Comparison of ENCODE assay signal across 8 cellular contexts in genomic region chr12:52070243-52070925, GRCh38. TPM values are rescaled to one million over a fixed set of nuclear protein-coding genes. Genes with fewer than 3 reads are reported as not detected.
DNase-seq lines count a peak whose midpoint lies in the region; ATAC-seq and TF ChIP-seq lines count a peak whose summit lies in the region.

No MANE protein-coding gene starts in this region.

- intact Hi-C loops in activated CD8-positive, alpha-beta T cell treated with anti-CD3 and anti-CD28 coated beads for 36 hours (cut with micrococcal nuclease): no loop called here

- peaks cover 28% of the 10 kb centered on the region for H3K36me3 Mint-ChIP-seq in activated naive CD4-positive, alpha-beta T cell treated with anti-CD3 and anti-CD28 coated beads, Interleukin-2, amount 10 ng/mL, durations not matched to agents 7 days and 5 days
- peaks cover 20% of the 10 kb centered on the region for H3K36me3 Mint-ChIP-seq in activated CD8-positive, alpha-beta T cell treated with anti-CD3 and anti-CD28 coated beads for 36 hours (ENCODE audit: low read depth)

- H3K4me1 Mint-ChIP-seq in activated naive CD4-positive, alpha-beta T cell treated with anti-CD3 and anti-CD28 coated beads, Interleukin-2, amount 10 ng/mL, durations not matched to agents 7 days and 5 days: peaks cover 47% of the 10 kb centered on the region
- H3K4me1 Mint-ChIP-seq in activated CD8-positive, alpha-beta T cell treated with anti-CD3 and anti-CD28 coated beads for 36 hours (ENCODE audit: low read depth): peaks cover 49% of the 10 kb centered on the region

- ATAC-seq in activated CD8-positive, alpha-beta T cell treated with anti-CD3 and anti-CD28 coated beads for 36 hours: no peak
- no peak for ATAC-seq in GM19463 (IDR thresholded peaks at IDR 0.05; ENCODE audit: unreplicated experiment)

- CTCF ChIA-PET in activated naive CD4-positive, alpha-beta T cell treated with anti-CD3 and anti-CD28 coated beads, Interleukin-2, amount 10 ng/mL, durations not matched to agents 7 days and 5 days (lab: Charles Lee): interaction anchor here (0.7 to 30.9 kb wide), 9 partner anchors 9 to 184 kb away, joined by 3 to 637 read pairs (median 5); no protein-coding TSS in a partner anchor
- CTCF ChIA-PET in activated CD8-positive, alpha-beta T cell treated with anti-CD3 and anti-CD28 coated beads for 36 hours (lab: Charles Lee): interaction anchor here (0.9 to 27.5 kb wide), 19 partner anchors 9 to 249 kb away, joined by 3 to 602 read pairs (median 4); partner anchors contain the start of genes ACVRL1 and NR4A1

- peak overlapping the region; percentile 91 for H3K27ac ChIP-seq in substantia nigra (ENCODE audit: low read depth, low read length, poor library complexity, severe bottlenecking)

- peaks cover 26% of the 10 kb centered on the region for H3K27me3 Mint-ChIP-seq in activated naive CD4-positive, alpha-beta T cell treated with anti-CD3 and anti-CD28 coated beads, Interleukin-2, amount 10 ng/mL, durations not matched to agents 7 days and 5 days
- H3K27me3 Mint-ChIP-seq in activated CD8-positive, alpha-beta T cell treated with anti-CD3 and anti-CD28 coated beads for 36 hours: peaks cover 1% of the 10 kb centered on the region

- DNase-seq in activated naive CD4-positive, alpha-beta T cell treated with anti-CD3 and anti-CD28 coated beads, Interleukin-2, amount 10 ng/mL, durations not matched to agents 7 days and 5 days: no peak
- DNase-seq in activated naive CD4-positive, alpha-beta T cell (lab: John Stamatoyannopoulos, UW): no peak
- peak; percentile 48 for DNase-seq in activated CD8-positive, alpha-beta T cell treated with anti-CD3 and anti-CD28 coated beads for 36 hours
- DNase-seq in substantia nigra (lab: John Stamatoyannopoulos, UW): no peak
- DNase-seq in NCI-H1417 (lab: John Stamatoyannopoulos, UW): no peak
- DNase-seq in COR-L47 (lab: John Stamatoyannopoulos, UW): no peak

- peak overlapping the region; percentile 95 for H3K27ac Mint-ChIP-seq in activated naive CD4-positive, alpha-beta T cell treated with anti-CD3 and anti-CD28 coated beads, Interleukin-2, amount 10 ng/mL, durations not matched to agents 7 days and 5 days
- H3K27ac Mint-ChIP-seq in activated CD8-positive, alpha-beta T cell treated with anti-CD3 and anti-CD28 coated beads for 36 hours: peak overlapping the region; percentile 99

- peak overlapping the region; percentile 99 for H3K4me3 ChIP-seq in iPS-11a (ENCODE audit: low read depth, low read length)

- no peak for TF ChIP-seq CTCF in activated CD8-positive, alpha-beta T cell treated with anti-CD3 and anti-CD28 coated beads for 36 hours (IDR thresholded peaks at IDR 0.05)

- POLR2A ChIA-PET in activated CD8-positive, alpha-beta T cell treated with anti-CD3 and anti-CD28 coated beads for 36 hours (lab: Charles Lee): interaction anchor here (1.1 to 1.5 kb wide), 7 partner anchors 11 to 64 kb away, joined by 3 to 9 read pairs (median 5); partner anchors contain the start of genes NR4A1 and TAMALIN

- peak overlapping the region; percentile 90 for H3K4me3 Mint-ChIP-seq in activated naive CD4-positive, alpha-beta T cell treated with anti-CD3 and anti-CD28 coated beads, Interleukin-2, amount 10 ng/mL, durations not matched to agents 7 days and 5 days
- H3K4me3 Mint-ChIP-seq in activated CD8-positive, alpha-beta T cell treated with anti-CD3 and anti-CD28 coated beads for 36 hours: peak overlapping the region; percentile 92

- no peaks in the 10 kb centered on the region for H3K9me3 Mint-ChIP-seq in activated naive CD4-positive, alpha-beta T cell treated with anti-CD3 and anti-CD28 coated beads, Interleukin-2, amount 10 ng/mL, durations not matched to agents 7 days and 5 days
- no peaks in the 10 kb centered on the region for H3K9me3 Mint-ChIP-seq in activated CD8-positive, alpha-beta T cell treated with anti-CD3 and anti-CD28 coated beads for 36 hours

RNA-seq across cellular contexts. Expression of gene ATG101, which starts 0.6 kb away (rescaled TPM):
- total RNA-seq in activated CD8-positive, alpha-beta T cell treated with anti-CD3 and anti-CD28 coated beads for 36 hours: 10 to 100 TPM; 25.6 to 28.4 TPM

RNA-seq across cellular contexts. Expression of gene SMIM41, which starts 9.1 kb away (rescaled TPM):
- total RNA-seq in activated CD8-positive, alpha-beta T cell treated with anti-CD3 and anti-CD28 coated beads for 36 hours: not detected

RNA-seq across cellular contexts. Expression of gene NR4A1, which starts 19.1 kb away (rescaled TPM):
- 100 to 1,000 TPM; 120 to 128 TPM for total RNA-seq in activated CD8-positive, alpha-beta T cell treated with anti-CD3 and anti-CD28 coated beads for 36 hours
